Comparison of ENCODE assay signal across 11 cellular contexts in the genomic region with DNA sequence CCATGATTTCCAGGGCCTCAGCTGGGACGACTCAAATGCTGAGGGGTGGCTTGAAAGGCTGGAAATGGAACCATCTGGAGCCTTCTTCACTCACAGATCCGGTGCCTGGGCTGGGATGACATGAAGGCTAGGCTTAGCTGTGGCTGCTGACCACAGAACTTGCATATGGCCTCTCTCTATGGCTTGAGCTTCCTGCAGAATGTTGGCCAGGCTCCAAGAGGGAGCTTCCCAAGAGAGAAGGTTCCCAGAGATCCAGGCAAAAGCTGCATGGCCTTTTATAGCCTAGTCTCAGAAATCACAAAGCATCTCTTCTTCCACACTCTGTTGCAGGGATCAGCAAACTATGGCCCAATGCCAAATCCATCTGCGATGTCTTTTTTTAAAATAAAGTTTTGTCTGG. TPM values are rescaled to one million over a fixed set of nuclear protein-coding genes. Genes with fewer than 3 reads are reported as not detected.
DNase-seq lines count a peak whose midpoint lies in the region; ATAC-seq, FAIRE-seq and TF ChIP-seq lines count a peak whose summit lies in the region.
"Had no signal": no experiment of that assay in that cellular context is flagged by ENCODE, and none has a peak within 500 bp of the region (broad histone marks: within the 10 kb centered on the region; RNA-seq: fewer than 3 reads in every experiment).

No MANE protein-coding gene starts in this region.

- no peak overlapping the region for H3K4me3 Mint-ChIP-seq in activated T-helper 1 cell treated with anti-CD3 and anti-CD28 coated beads, Interleukin-12 subunit alpha, Interleukin-12 subunit beta, Interleukin-2, Interleukin-4 antibody, amounts not matched to agents 30 ng/mL and 10 ng/mL and 1 ng/mL, durations not matched to agents 14 hours and 24 hours and 36 hours
- H3K4me3 Mint-ChIP-seq: activated CD8-positive, alpha-beta T cell treated with anti-CD3 and anti-CD28 coated beads for 36 hours had no signal

- ATAC-seq in PC-3 (no peak), pancreas (peak in 3 of 4 donors; percentile 25 to 50 (median 50))
- ATAC-seq: activated CD8-positive, alpha-beta T cell treated with anti-CD3 and anti-CD28 coated beads for 36 hours had no signal

- no peak overlapping the region for H3K9ac ChIP-seq in GM23248
- H3K9ac ChIP-seq in PC-3 (ENCODE audit: low read length), result no peak overlapping the region

- WGBS in GM23248 (ENCODE audit: low coverage in 1 of 2, low lambda C conversion rate in 2 of 2, missing lambda C conversion rate in 2 of 2), 2 experiments, result 15 to 17% methylated on average over 3 of the region's 3 CpGs
- 31% methylated on average over 3 of the region's 3 CpGs for WGBS in pancreas, 2 donors

- H4K20me1 ChIP-seq in GM23248 (ENCODE audit: insufficient read depth) (no peaks in the 10 kb centered on the region), PC-3 (ENCODE audit: low read length) (no peaks in the 10 kb centered on the region)

- DNase-seq in GM23248, result peak; percentile 16
- peak; percentile 10 for DNase-seq in PC-3
- DNase-seq in fibroblast of villous mesenchyme (ENCODE audit: low read depth), result peak; percentile 57
- DNase-seq in pancreas, result peak in 3 of 6 donors; percentile 42 to 55 (median 43)
- DNase-seq in activated T-helper 1 cell treated with anti-CD3 and anti-CD28 coated beads, Interleukin-12 subunit alpha, Interleukin-12 subunit beta, Interleukin-2, Interleukin-4 antibody, amounts not matched to agents 30 ng/mL and 10 ng/mL and 1 ng/mL, durations not matched to agents 14 hours and 24 hours and 36 hours (ENCODE audit: low spot score), result no peak
- no peak for DNase-seq in activated T-cell treated with anti-CD3 and anti-CD28 coated beads, Interleukin-2, amount 50 U/mL, for 48 hours
- no peak for DNase-seq in erythroblast (lab: John Stamatoyannopoulos, UW)
- DNase-seq in activated CD4-positive, alpha-beta T cell treated with anti-CD3 and anti-CD28 coated beads, Interleukin-2, amount 50 U/mL, for 48 hours, result no peak
- DNase-seq: activated CD8-positive, alpha-beta T cell treated with anti-CD3 and anti-CD28 coated beads for 36 hours; cerebellar nuclear complex; testis had no signal

- no peak for TF ChIP-seq POLR2A in erythroblast (IDR thresholded peaks at IDR 0.05; ENCODE audit: low read length)

- no peak overlapping the region for H2AFZ ChIP-seq in GM23248
- no peak overlapping the region for H2AFZ ChIP-seq in PC-3 (ENCODE audit: low read length)

- no peaks in the 10 kb centered on the region for H3F3A ChIP-seq in GM23248 (ENCODE audit: insufficient read depth)
- H3F3A ChIP-seq in PC-3 (ENCODE audit: low read length, unreplicated experiment), result no peaks in the 10 kb centered on the region

- no peaks in the 10 kb centered on the region for H3K36me3 ChIP-seq in GM23248 (ENCODE audit: low read depth)
- H3K36me3 ChIP-seq in PC-3 (ENCODE audit: low read depth, low read length), result no peaks in the 10 kb centered on the region
- no peaks in the 10 kb centered on the region for H3K36me3 ChIP-seq in pancreas

- in situ Hi-C loops in GM23248 (cut with MboI), result no loop called here

- H3K79me2 ChIP-seq in GM23248 (ENCODE audit: insufficient read depth) (no peaks in the 10 kb centered on the region), PC-3 (ENCODE audit: low read length) (no peaks in the 10 kb centered on the region)

- H3K4me3 ChIP-seq in GM23248 (no peak overlapping the region), PC-3 (ENCODE audit: low read length) (no peak overlapping the region), fibroblast of villous mesenchyme (ENCODE audit: low read depth, low read length) (no peak overlapping the region), pancreas (no peak overlapping the region)
- H3K4me3 ChIP-seq: testis had no signal

- H3K9me3 ChIP-seq in GM23248 (ENCODE audit: low read depth), result no peaks in the 10 kb centered on the region
- no peaks in the 10 kb centered on the region for H3K9me3 ChIP-seq in PC-3 (ENCODE audit: low read length)
- no peaks in the 10 kb centered on the region for H3K9me3 ChIP-seq in pancreas
- H3K9me3 ChIP-seq: testis had no signal

- H3K27me3 ChIP-seq in GM23248 (replicated peaks; ENCODE audit: insufficient read depth) (no peaks in the 10 kb centered on the region; the same call in 1 of the 2 replicates), PC-3 (ENCODE audit: low read length) (0 out of 2 replicates have a peak, but pooled peaks cover 2% of the 10 kb centered on the region), pancreas (no peaks in the 10 kb centered on the region)
- H3K27me3 ChIP-seq: testis had no signal

- H3K9me2 ChIP-seq in GM23248 (ENCODE audit: insufficient read depth) (no peaks in the 10 kb centered on the region), PC-3 (replicated peaks; ENCODE audit: low read length) (no peaks in the 10 kb centered on the region)

- no peak for FAIRE-seq in pancreas (lab: Jason Lieb, UNC)

- H3K36me3 Mint-ChIP-seq in activated T-helper 1 cell treated with anti-CD3 and anti-CD28 coated beads, Interleukin-12 subunit alpha, Interleukin-12 subunit beta, Interleukin-2, Interleukin-4 antibody, amounts not matched to agents 30 ng/mL and 10 ng/mL and 1 ng/mL, durations not matched to agents 14 hours and 24 hours and 36 hours (ENCODE audit: low read depth), result no peaks in the 10 kb centered on the region

- H3K27me3 Mint-ChIP-seq in activated T-helper 1 cell treated with anti-CD3 and anti-CD28 coated beads, Interleukin-12 subunit alpha, Interleukin-12 subunit beta, Interleukin-2, Interleukin-4 antibody, amounts not matched to agents 30 ng/mL and 10 ng/mL and 1 ng/mL, durations not matched to agents 14 hours and 24 hours and 36 hours (ENCODE audit: insufficient read depth), result peaks cover 9% of the 10 kb centered on the region

- no peak overlapping the region for H3K27ac Mint-ChIP-seq in activated T-helper 1 cell treated with anti-CD3 and anti-CD28 coated beads, Interleukin-12 subunit alpha, Interleukin-12 subunit beta, Interleukin-2, Interleukin-4 antibody, amounts not matched to agents 30 ng/mL and 10 ng/mL and 1 ng/mL, durations not matched to agents 14 hours and 24 hours and 36 hours
- H3K27ac Mint-ChIP-seq: activated CD8-positive, alpha-beta T cell treated with anti-CD3 and anti-CD28 coated beads for 36 hours had no signal

- BruUV-seq in PC-3 (replicated peaks; lab: Mats Ljungman, UMichigan), result no TSS peak

- POLR2A ChIA-PET in PC-3 (lab: Charles Lee; ENCODE audit: unreplicated experiment), result no interaction called here

- H3K4me2 ChIP-seq in GM23248 (ENCODE audit: unreplicated experiment), result no peak overlapping the region
- H3K4me2 ChIP-seq in PC-3 (ENCODE audit: low read length), result no peak overlapping the region

- no peaks in the 10 kb centered on the region for H3K4me1 Mint-ChIP-seq in activated T-helper 1 cell treated with anti-CD3 and anti-CD28 coated beads, Interleukin-12 subunit alpha, Interleukin-12 subunit beta, Interleukin-2, Interleukin-4 antibody, amounts not matched to agents 30 ng/mL and 10 ng/mL and 1 ng/mL, durations not matched to agents 14 hours and 24 hours and 36 hours (ENCODE audit: low read depth)

- no peaks in the 10 kb centered on the region for H3K9me3 Mint-ChIP-seq in activated T-helper 1 cell treated with anti-CD3 and anti-CD28 coated beads, Interleukin-12 subunit alpha, Interleukin-12 subunit beta, Interleukin-2, Interleukin-4 antibody, amounts not matched to agents 30 ng/mL and 10 ng/mL and 1 ng/mL, durations not matched to agents 14 hours and 24 hours and 36 hours

- intact Hi-C loops in PC-3 (cut with micrococcal nuclease) (no loop called here), pancreas (cut with DNase I) (no loop called here)
- intact Hi-C loops in activated T-helper 1 cell treated with anti-CD3 and anti-CD28 coated beads, Interleukin-12 subunit alpha, Interleukin-12 subunit beta, Interleukin-2, Interleukin-4 antibody, amounts not matched to agents 30 ng/mL and 10 ng/mL and 1 ng/mL, durations not matched to agents 14 hours and 24 hours and 36 hours (cut with micrococcal nuclease), result no loop called here

- CTCF ChIA-PET in PC-3 (lab: Charles Lee), result no interaction called here

- TF ChIP-seq CTCF in PC-3 (conservative IDR thresholded peaks at IDR 0.05; ENCODE audit: low read depth, low read length) (no peak), fibroblast of villous mesenchyme (IDR thresholded peaks at IDR 0.05; ENCODE audit: insufficient read depth, low read depth, low read length) (no peak), pancreas (IDR thresholded peaks at IDR 0.05) (no peak)

- no peaks in the 10 kb centered on the region for H3K4me1 ChIP-seq in GM23248 (ENCODE audit: insufficient read depth)
- H3K4me1 ChIP-seq in PC-3 (ENCODE audit: insufficient read depth, low read length), result 0 out of 2 replicates have a peak, but pooled peaks cover 1% of the 10 kb centered on the region
- peaks cover 12 to 65% (median 40%) of the 10 kb centered on the region in 3 donors for H3K4me1 ChIP-seq in pancreas
- H3K4me1 ChIP-seq: testis had no signal

- H3K27ac ChIP-seq in GM23248 (no peak overlapping the region), PC-3 (ENCODE audit: low read length) (no peak overlapping the region), pancreas (peak overlapping the region in 3 of 4 donors; percentile 18 to 74 (median 67))
- H3K27ac ChIP-seq: testis had no signal

RNA-seq across cellular contexts. Expression of gene GATM, which starts 44.8 kb away (rescaled TPM):
- total RNA-seq in GM23248 (2014; rRNA removed; shearing (Covaris generic)), result 0.89 TPM in 1 of 2 replicates, not detected in the other
- polyA plus RNA-seq in GM23248 (2016; fragmentation: Nextera tagmentation; extraction: Ambion mirVana) (0.14 TPM in 1 of 2 replicates, not detected in the other), pancreas (100 to 1,000 TPM; 343 to 367 TPM)
- total RNA-seq in PC-3 (2014; rRNA removed) (0.86 and 0.87 TPM in 2 replicates), fibroblast of villous mesenchyme (under 0.01 and 0.32 TPM in 2 replicates), pancreas (1,000 to 10,000 TPM in 4 of 6 donors, 100 to 1,000 TPM in 2; 862 to 1,576 (median 1,249) TPM)
- 0.86 and 1.0 TPM in 2 replicates for total RNA-seq in activated T-helper 1 cell treated with anti-CD3 and anti-CD28 coated beads, Interleukin-12 subunit alpha, Interleukin-12 subunit beta, Interleukin-2, Interleukin-4 antibody, amounts not matched to agents 30 ng/mL and 10 ng/mL and 1 ng/mL, durations not matched to agents 14 hours and 24 hours and 36 hours

Comparison
In these comparisons a context has a peak if more than half of its experiments do, and no peak if none do; other contexts are left out.
1. DNase-seq: peak in GM23248 (single experiment), PC-3 (single experiment) and fibroblast of villous mesenchyme (single experiment); none in activated T-helper 1 cell treated with anti-CD3 and anti-CD28 coated beads, Interleukin-12 subunit alpha, Interleukin-12 subunit beta, Interleukin-2, Interleukin-4 antibody, amounts not matched to agents 30 ng/mL and 10 ng/mL and 1 ng/mL, durations not matched to agents 14 hours and 24 hours and 36 hours (single experiment), activated T-cell treated with anti-CD3 and anti-CD28 coated beads, Interleukin-2, amount 50 U/mL, for 48 hours (0 of 2), erythroblast (0 of 2) and activated CD4-positive, alpha-beta T cell treated with anti-CD3 and anti-CD28 coated beads, Interleukin-2, amount 50 U/mL, for 48 hours (0 of 2).
2. H3K27ac ChIP-seq: peak in pancreas (3 of 4); none in GM23248 (single experiment) and PC-3 (single experiment).
3. RNA of gene GATM, which starts 44.8 kb away (total RNA-seq): 862 to 1,576 TPM in pancreas; 0.86 to 0.87 TPM in PC-3, 0.86 to 1.0 TPM in activated T-helper 1 cell treated with anti-CD3 and anti-CD28 coated beads, Interleukin-12 subunit alpha, Interleukin-12 subunit beta, Interleukin-2, Interleukin-4 antibody, amounts not matched to agents 30 ng/mL and 10 ng/mL and 1 ng/mL, durations not matched to agents 14 hours and 24 hours and 36 hours, 0.89 TPM in GM23248 and under 0.01 to 0.32 TPM in fibroblast of villous mesenchyme; every median in the first group is over 100 times any median in the second.